In genomic region chr19:47247308-47247990, GRCh38 we compare ENCODE assay signal across 1 cellular context.
TF ChIP-seq lines count a peak whose summit lies in the region.

No MANE protein-coding gene starts in this region.

TF ChIP-seq in H1, 55 proteins besides CTCF, POLR2A, EP300 and RAD21:
- TF ChIP-seq CREB1 (IDR thresholded peaks at IDR 0.05), result peak; percentile 25
- peak; percentile 5 for TF ChIP-seq NANOG (IDR thresholded peaks at IDR 0.05; ENCODE audit: insufficient read depth, low read depth, low read length, poor library complexity, severe bottlenecking)
- TF ChIP-seq KDM1A (IDR thresholded peaks at IDR 0.05; ENCODE audit: borderline replicate concordance, low read length), result peak; percentile 99; the same call in 1 of the 2 replicates
- no peak for TF ChIP-seq GABPA (IDR thresholded peaks at IDR 0.05; ENCODE audit: borderline replicate concordance, insufficient read depth, low read length)
- TF ChIP-seq E2F6 (IDR thresholded peaks at IDR 0.05), result no peak
- peak in 1 of 2 experiments; percentile 96; a peak in 1 of 4 replicates for TF ChIP-seq HDAC2 (IDR thresholded peaks at IDR 0.05; ENCODE audit: borderline replicate concordance in 1 of 2, low read depth in 2 of 2, low read length in 2 of 2)
- TF ChIP-seq CTBP2 (IDR thresholded peaks at IDR 0.05; ENCODE audit: borderline replicate concordance, insufficient read depth, insufficient read length, low read length), result no peak
- peak; percentile 57 for TF ChIP-seq MAX (IDR thresholded peaks at IDR 0.05)
TF ChIP-seq in H1: peak in this region for 5.
